In genomic region chr18:11834772-11835171, GRCh38 we compare ENCODE assay signal across 10 cellular contexts.
"Had no signal": no experiment of that assay in that cellular context is flagged by ENCODE, and none has a peak within 500 bp of the region (broad histone marks: within the 10 kb centered on the region; RNA-seq: fewer than 3 reads in every experiment).

No MANE protein-coding gene starts in this region.

- DNase-seq: GM23248, GOT3, H9, HCEC 1CT, HFFc6, KBM-7 had no signal

- FAIRE-seq: H54, HepG2 had no signal

- H3K9ac ChIP-seq: GM23248, KMS-11 had no signal

- H3K4me2 ChIP-seq: KMS-11 had no signal

- ATAC-seq: HepG2 had no signal

- H3K4me3 ChIP-seq: GM23248 had no signal

- H2AFZ ChIP-seq: GM23248 had no signal

- H3K27ac ChIP-seq: GM23248, HL-60, KMS-11 had no signal
